21 cellular contexts compared by ENCODE assay signal in the genomic region with DNA sequence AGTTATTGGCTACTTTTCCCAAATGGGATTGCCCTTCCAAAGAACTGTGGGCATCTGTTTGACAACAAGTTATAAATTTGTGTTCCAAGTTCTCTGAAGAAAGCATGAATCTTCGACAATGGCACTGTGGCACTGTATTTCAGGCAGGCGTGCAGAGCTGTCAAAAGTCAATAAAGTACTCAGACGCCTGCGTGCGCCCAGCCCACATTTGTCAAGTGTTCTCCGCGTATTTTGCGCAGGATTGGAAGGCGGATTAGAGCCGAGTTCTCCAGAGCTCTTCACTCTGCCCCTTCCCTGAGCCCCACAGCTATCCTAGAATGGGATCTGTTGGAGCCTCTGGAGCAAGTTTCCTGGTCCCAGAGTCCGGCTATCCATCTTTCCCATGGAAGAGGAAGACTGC.
"Had no signal": no experiment of that assay in that cellular context is flagged by ENCODE, and none has a peak within 500 bp of the region (broad histone marks: within the 10 kb centered on the region; RNA-seq: fewer than 3 reads in every experiment).

No MANE protein-coding gene starts in this region.

- H3K27me3 ChIP-seq: breast epithelium had no signal

- H3K9me3 ChIP-seq: breast epithelium had no signal

- H3K36me3 ChIP-seq: breast epithelium had no signal

- H3K27ac ChIP-seq: breast epithelium had no signal

- H3K4me3 ChIP-seq: breast epithelium, K562 had no signal

- DNase-seq: activated B cell treated with CpG ODN at 0.5 μM for 24 hours; activated CD4-positive, alpha-beta memory T cell treated with anti-CD3 and anti-CD28 coated beads for 36 hours; activated CD4-positive, alpha-beta T cell treated with anti-CD3 and anti-CD28 coated beads for 1 hour; activated CD4-positive, alpha-beta T cell treated with anti-CD3 and anti-CD28 coated beads, Interleukin-2, amount 10 ng/mL, durations not matched to agents 7 days and 5 days; activated naive CD4-positive, alpha-beta T cell; activated T-cell treated with anti-CD3 and anti-CD28 coated beads for 4 hours; activated T-cell treated with anti-CD3 and anti-CD28 coated beads, Interleukin-2, amount 50 U/mL, for 48 hours; aorta; Karpas-422; MM.1S; NCI-H1105 treated with DMSO at 0.1 percent for 48 hours; NCI-H1930; NCI-H2171; NCI-H345; NCI-H524 treated with DMSO at 0.1 percent for 48 hours; NCI-H82; SIG-M5; T-helper 17 cell; T-helper 9 cell had no signal

- H3K4me1 ChIP-seq: breast epithelium had no signal
